15 cellular contexts compared by ENCODE assay signal in genomic region chr3:45065373-45065720, GRCh38. TPM values are rescaled to one million over a fixed set of nuclear protein-coding genes. Genes with fewer than 3 reads are reported as not detected.
DNase-seq lines count a peak whose midpoint lies in the region; ATAC-seq and TF ChIP-seq lines count a peak whose summit lies in the region.
"Had no signal": no experiment of that assay in that cellular context is flagged by ENCODE, and none has a peak within 500 bp of the region (broad histone marks: within the 10 kb centered on the region; RNA-seq: fewer than 3 reads in every experiment).

No MANE protein-coding gene starts in this region.

- H3K4ac ChIP-seq in mesenchymal stem cell (ENCODE audit: low read depth in 1 of 2, low read length in 2 of 2), result peak overlapping the region; percentile 9 to 97

- H4K8ac ChIP-seq in mesenchymal stem cell (ENCODE audit: low read length), result peak overlapping the region; percentile 5

- peaks cover 26% of the 10 kb centered on the region for H3K4me1 Mint-ChIP-seq in activated naive CD8-positive, alpha-beta T cell treated with anti-CD3 and anti-CD28 coated beads for 36 hours
- H3K4me1 Mint-ChIP-seq: nephron had no signal

- TF ChIP-seq EP300 in upper lobe of left lung (IDR thresholded peaks at IDR 0.05) (no peak), tibial nerve (IDR thresholded peaks at IDR 0.05) (no peak)

- 100% methylated on average over 1 of the region's 1 CpG for WGBS in right cardiac atrium
- WGBS in mesenchymal stem cell, result 100% methylated on average over 1 of the region's 1 CpG
- 96 to 100% methylated on average over 1 of the region's 1 CpG for WGBS in upper lobe of left lung, 2 donors
- 94 to 100% methylated on average over 1 of the region's 1 CpG for WGBS in tibial nerve, 2 donors

- no peak overlapping the region for H2AFZ ChIP-seq in mesenchymal stem cell (ENCODE audit: low read depth, low read length)

- ATAC-seq in right cardiac atrium, result peak; percentile 23 to 25
- ATAC-seq in upper lobe of left lung (ENCODE audit: low FRiP score in 2 of 2), result no peak
- no peak for ATAC-seq in HG03571 (IDR thresholded peaks at IDR 0.05; ENCODE audit: unreplicated experiment)
- ATAC-seq: WTC11 had no signal

- H2BK12ac ChIP-seq in mesenchymal stem cell (ENCODE audit: low read length in 2 of 2), result peak overlapping the region; percentile 6 to 99

- no peaks in the 10 kb centered on the region for H3K79me1 ChIP-seq in mesenchymal stem cell (replicated peaks; ENCODE audit: low read length, poor library complexity, severe bottlenecking)

- peak overlapping the region in 1 of 2 experiments; percentile 97 for H3K23ac ChIP-seq in mesenchymal stem cell (ENCODE audit: low read length in 2 of 2)

- peak overlapping the region; percentile 65 for H3K27ac Mint-ChIP-seq in activated naive CD8-positive, alpha-beta T cell treated with anti-CD3 and anti-CD28 coated beads for 36 hours
- H3K27ac Mint-ChIP-seq: B cell, WTC11 had no signal

- H3K4me2 ChIP-seq in mesenchymal stem cell (ENCODE audit: low read length, poor library complexity, severe bottlenecking), result no peak overlapping the region

- H3K27ac ChIP-seq in right cardiac atrium (ENCODE audit: low read length) (peak overlapping the region; percentile 25), mesenchymal stem cell (ENCODE audit: low read length, poor library complexity, severe bottlenecking) (no peak overlapping the region), upper lobe of left lung (peak overlapping the region; percentile 72 to 80 (median 80)), tibial nerve (peak overlapping the region in 2 of 4 donors; percentile 50 to 64)
- H3K27ac ChIP-seq: uterus had no signal

- peaks cover 13% of the 10 kb centered on the region for H3K27me3 Mint-ChIP-seq in activated naive CD8-positive, alpha-beta T cell treated with anti-CD3 and anti-CD28 coated beads for 36 hours

- H3K9ac ChIP-seq in mesenchymal stem cell (ENCODE audit: low read length), result peak overlapping the region; percentile 5

- DNase-seq in right cardiac atrium (no peak), cardiac septum (ENCODE audit: low spot score) (no peak), mesenchymal stem cell (no peak), upper lobe of left lung (no peak), GM20000 (ENCODE audit: low spot score) (no peak), tibial nerve (ENCODE audit: low spot score in 2 of 2) (no peak)
- no peak for DNase-seq in activated naive CD8-positive, alpha-beta T cell treated with anti-CD3 and anti-CD28 coated beads for 36 hours
- DNase-seq: NCI-H187, NCI-H524, uterus had no signal

- no peak overlapping the region for H3K4me3 Mint-ChIP-seq in activated naive CD8-positive, alpha-beta T cell treated with anti-CD3 and anti-CD28 coated beads for 36 hours
- H3K4me3 Mint-ChIP-seq: B cell, nephron, WTC11 had no signal

- H3K27me3 ChIP-seq in right cardiac atrium (ENCODE audit: control insufficient read depth, insufficient read depth) (no peaks in the 10 kb centered on the region), mesenchymal stem cell (ENCODE audit: control insufficient read depth in 1 of 2, insufficient read depth in 1 of 2, low read length in 2 of 2) (no peaks in the 10 kb centered on the region), upper lobe of left lung (no peaks in the 10 kb centered on the region), tibial nerve (no peaks in the 10 kb centered on the region)
- H3K27me3 ChIP-seq: uterus had no signal

- H2BK120ac ChIP-seq in mesenchymal stem cell (ENCODE audit: low read depth, low read length), result peak overlapping the region; percentile 1

- H3K9me3 ChIP-seq in right cardiac atrium (ENCODE audit: control insufficient read depth, low read length) (no peaks in the 10 kb centered on the region), mesenchymal stem cell (ENCODE audit: control insufficient read depth, low read length) (no peaks in the 10 kb centered on the region), upper lobe of left lung (no peaks in the 10 kb centered on the region), tibial nerve (no peaks in the 10 kb centered on the region)
- H3K9me3 ChIP-seq: uterus had no signal

- no peaks in the 10 kb centered on the region for H3K36me3 Mint-ChIP-seq in activated naive CD8-positive, alpha-beta T cell treated with anti-CD3 and anti-CD28 coated beads for 36 hours
- H3K36me3 Mint-ChIP-seq: WTC11 had no signal

- no peak overlapping the region for H3K4me3 ChIP-seq in right cardiac atrium (ENCODE audit: low read length)
- no peak overlapping the region for H3K4me3 ChIP-seq in mesenchymal stem cell (ENCODE audit: insufficient read depth in 1 of 2, low read depth in 1 of 2, low read length in 2 of 2)
- no peak overlapping the region for H3K4me3 ChIP-seq in upper lobe of left lung
- no peak overlapping the region for H3K4me3 ChIP-seq in tibial nerve
- H3K4me3 ChIP-seq: uterus had no signal

- no peak overlapping the region for H2BK15ac ChIP-seq in mesenchymal stem cell (ENCODE audit: low read depth, poor library complexity, severe bottlenecking)

- TF ChIP-seq CTCF in upper lobe of left lung (IDR thresholded peaks at IDR 0.05), result no peak
- no peak for TF ChIP-seq CTCF in GM20000 (IDR thresholded peaks at IDR 0.05; ENCODE audit: extremely low read depth, missing control alignments)
- no peak for TF ChIP-seq CTCF in tibial nerve (IDR thresholded peaks at IDR 0.05)

- intact Hi-C loops in right cardiac atrium (cut with DNase I), result no loop called here
- intact Hi-C loops in cardiac septum (cut with DNase I), result no loop called here

- H4K91ac ChIP-seq in mesenchymal stem cell (ENCODE audit: low read length), result peak overlapping the region; percentile 20

- H3K14ac ChIP-seq in mesenchymal stem cell (ENCODE audit: low read length in 2 of 2), result peak overlapping the region in 1 of 2 experiments; percentile 98

- peak overlapping the region; percentile 73 to 100 for H3K18ac ChIP-seq in mesenchymal stem cell (ENCODE audit: low read depth in 1 of 2, low read length in 2 of 2)

- no peaks in the 10 kb centered on the region for H3K9me3 Mint-ChIP-seq in activated naive CD8-positive, alpha-beta T cell treated with anti-CD3 and anti-CD28 coated beads for 36 hours
- H3K9me3 Mint-ChIP-seq: nephron, WTC11 had no signal

- peaks cover 5% of the 10 kb centered on the region for H3K4me1 ChIP-seq in right cardiac atrium (ENCODE audit: control insufficient read depth, insufficient read depth, low read length)
- peaks cover 7% of the 10 kb centered on the region for H3K4me1 ChIP-seq in mesenchymal stem cell (ENCODE audit: control insufficient read depth, insufficient read depth, low read depth, low read length)
- peaks cover 11 to 25% (median 22%) of the 10 kb centered on the region in 4 donors for H3K4me1 ChIP-seq in upper lobe of left lung
- H3K4me1 ChIP-seq in tibial nerve, result peaks cover 0 to 35% (median 6%) of the 10 kb centered on the region in 4 donors

- no peaks in the 10 kb centered on the region for H3K36me3 ChIP-seq in mesenchymal stem cell (ENCODE audit: control insufficient read depth in 1 of 2, insufficient read depth in 2 of 2, low read depth in 1 of 2, low read length in 2 of 2)
- H3K36me3 ChIP-seq in upper lobe of left lung, result no peaks in the 10 kb centered on the region
- H3K36me3 ChIP-seq in tibial nerve, result no peaks in the 10 kb centered on the region
- H3K36me3 ChIP-seq: uterus had no signal

- TF ChIP-seq POLR2A in upper lobe of left lung (IDR thresholded peaks at IDR 0.05), result no peak
- no peak for TF ChIP-seq POLR2A in tibial nerve (IDR thresholded peaks at IDR 0.05)

- peak overlapping the region; percentile 1 for H2AK5ac ChIP-seq in mesenchymal stem cell (ENCODE audit: low read length, severe bottlenecking)

- H2BK5ac ChIP-seq in mesenchymal stem cell (ENCODE audit: low read depth, low read length, poor library complexity, severe bottlenecking), result no peak overlapping the region

RNA-seq across cellular contexts. Expression of gene CLEC3B, which starts 39.2 kb away (rescaled TPM):
- total RNA-seq in right cardiac atrium, result 100 to 1,000 TPM; 133 to 170 (median 160) TPM
- polyA plus RNA-seq in right cardiac atrium, result 451 TPM
- total RNA-seq in cardiac septum, result 77.1 TPM
- total RNA-seq in activated naive CD8-positive, alpha-beta T cell treated with anti-CD3 and anti-CD28 coated beads for 36 hours, result not detected
- 0.51 TPM for polyA plus RNA-seq in mesenchymal stem cell (2013, experiment 1 of 2)
- 0.70 TPM for polyA plus RNA-seq in mesenchymal stem cell (2013, experiment 2 of 2)
- 100 to 1,000 TPM in 4 of 6 donors, 10 to 100 TPM in 1, 1 to 10 TPM in 1; 6.3 to 332 (median 140) TPM for total RNA-seq in upper lobe of left lung
- 100 to 1,000 TPM; 137 to 819 (median 340) TPM for total RNA-seq in tibial nerve
- total RNA-seq: B cell, M059J had no signal

Comparison
In these comparisons a context has a peak if more than half of its experiments do, and no peak if none do; other contexts are left out.
1. ATAC-seq: peak in right cardiac atrium (2 of 2); none in upper lobe of left lung (0 of 2) and HG03571 (single experiment).
2. RNA of gene CLEC3B, which starts 39.2 kb away (total RNA-seq): 137 to 819 TPM in tibial nerve, 133 to 170 TPM in right cardiac atrium, 6.3 to 332 TPM in upper lobe of left lung and 77.1 TPM in cardiac septum (single experiment); not detected in activated naive CD8-positive, alpha-beta T cell treated with anti-CD3 and anti-CD28 coated beads for 36 hours; every median in the first group is over 4 times any median in the second.